1 cellular context compared by ENCODE assay signal in genomic region chr4:6898763-6899162, GRCh38.
TF ChIP-seq lines count a peak whose summit lies in the region.

No MANE protein-coding gene starts in this region.

TF ChIP-seq in K562, 482 proteins besides CTCF, POLR2A, EP300 and RAD21 (continued from another document):
- no peak for TF ChIP-seq RREB1 (CRISPR knock-in tag; IDR thresholded peaks at IDR 0.05)
- TF ChIP-seq CHD7 (IDR thresholded peaks at IDR 0.05; ENCODE audit: low read depth, low read length) = no peak
- TF ChIP-seq, protein P1, sequence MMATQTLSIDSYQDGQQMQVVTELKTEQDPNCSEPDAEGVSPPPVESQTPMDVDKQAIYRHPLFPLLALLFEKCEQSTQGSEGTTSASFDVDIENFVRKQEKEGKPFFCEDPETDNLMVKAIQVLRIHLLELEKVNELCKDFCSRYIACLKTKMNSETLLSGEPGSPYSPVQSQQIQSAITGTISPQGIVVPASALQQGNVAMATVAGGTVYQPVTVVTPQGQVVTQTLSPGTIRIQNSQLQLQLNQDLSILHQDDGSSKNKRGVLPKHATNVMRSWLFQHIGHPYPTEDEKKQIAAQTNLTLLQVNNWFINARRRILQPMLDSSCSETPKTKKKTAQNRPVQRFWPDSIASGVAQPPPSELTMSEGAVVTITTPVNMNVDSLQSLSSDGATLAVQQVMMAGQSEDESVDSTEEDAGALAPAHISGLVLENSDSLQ (IDR thresholded peaks at IDR 0.05) = no peak
- no peak for TF ChIP-seq NR2C2 (CRISPR knock-in tag; IDR thresholded peaks at IDR 0.05)
- no peak for TF ChIP-seq NR2C2 (tag; IDR thresholded peaks at IDR 0.05)
- TF ChIP-seq, protein P2, sequence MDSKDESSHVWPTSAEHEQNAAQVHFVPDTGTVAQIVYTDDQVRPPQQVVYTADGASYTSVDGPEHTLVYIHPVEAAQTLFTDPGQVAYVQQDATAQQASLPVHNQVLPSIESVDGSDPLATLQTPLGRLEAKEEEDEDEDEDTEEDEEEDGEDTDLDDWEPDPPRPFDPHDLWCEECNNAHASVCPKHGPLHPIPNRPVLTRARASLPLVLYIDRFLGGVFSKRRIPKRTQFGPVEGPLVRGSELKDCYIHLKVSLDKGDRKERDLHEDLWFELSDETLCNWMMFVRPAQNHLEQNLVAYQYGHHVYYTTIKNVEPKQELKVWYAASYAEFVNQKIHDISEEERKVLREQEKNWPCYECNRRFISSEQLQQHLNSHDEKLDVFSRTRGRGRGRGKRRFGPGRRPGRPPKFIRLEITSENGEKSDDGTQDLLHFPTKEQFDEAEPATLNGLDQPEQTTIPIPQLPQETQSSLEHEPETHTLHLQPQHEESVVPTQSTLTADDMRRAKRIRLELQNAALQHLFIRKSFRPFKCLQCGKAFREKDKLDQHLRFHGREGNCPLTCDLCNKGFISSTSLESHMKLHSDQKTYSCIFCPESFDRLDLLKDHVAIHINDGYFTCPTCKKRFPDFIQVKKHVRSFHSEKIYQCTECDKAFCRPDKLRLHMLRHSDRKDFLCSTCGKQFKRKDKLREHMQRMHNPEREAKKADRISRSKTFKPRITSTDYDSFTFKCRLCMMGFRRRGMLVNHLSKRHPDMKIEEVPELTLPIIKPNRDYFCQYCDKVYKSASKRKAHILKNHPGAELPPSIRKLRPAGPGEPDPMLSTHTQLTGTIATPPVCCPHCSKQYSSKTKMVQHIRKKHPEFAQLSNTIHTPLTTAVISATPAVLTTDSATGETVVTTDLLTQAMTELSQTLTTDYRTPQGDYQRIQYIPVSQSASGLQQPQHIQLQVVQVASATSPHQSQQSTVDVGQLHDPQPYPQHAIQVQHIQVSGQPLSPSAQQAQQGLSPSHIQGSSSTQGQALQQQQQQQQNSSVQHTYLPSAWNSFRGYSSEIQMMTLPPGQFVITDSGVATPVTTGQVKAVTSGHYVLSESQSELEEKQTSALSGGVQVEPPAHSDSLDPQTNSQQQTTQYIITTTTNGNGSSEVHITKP (IDR thresholded peaks at IDR 0.05; ENCODE audit: partially characterized antibody) = no peak
- no peak for TF ChIP-seq GTF2F1 (IDR thresholded peaks at IDR 0.05; ENCODE audit: low read depth, low read length)
- TF ChIP-seq ZNF764 (CRISPR knock-in tag; IDR thresholded peaks at IDR 0.05; ENCODE audit: low read depth) = no peak
- TF ChIP-seq ZNF232 (CRISPR knock-in tag; IDR thresholded peaks at IDR 0.05) = no peak
- no peak for TF ChIP-seq FOXP1 (CRISPR knock-in tag; IDR thresholded peaks at IDR 0.05)
- TF ChIP-seq PML (IDR thresholded peaks at IDR 0.05; ENCODE audit: low read length) = no peak
- no peak for TF ChIP-seq ZNF830 (CRISPR knock-in tag; IDR thresholded peaks at IDR 0.05)
TF ChIP-seq in K562: peak in this region for 0.
